17 cellular contexts compared by ENCODE assay signal in genomic region chr2:86000938-86001312, GRCh38.
DNase-seq lines count a peak whose midpoint lies in the region; ATAC-seq and TF ChIP-seq lines count a peak whose summit lies in the region.
"Had no signal": no experiment of that assay in that cellular context is flagged by ENCODE, and none has a peak within 500 bp of the region (broad histone marks: within the 10 kb centered on the region; RNA-seq: fewer than 3 reads in every experiment).

No MANE protein-coding gene starts in this region.

- POLR2A ChIA-PET in activated naive CD8-positive, alpha-beta T cell treated with anti-CD3 and anti-CD28 coated beads, Interleukin-2, amount 10 ng/mL, durations not matched to agents 7 days and 5 days (lab: Charles Lee), result interaction anchor here (0.8 to 4.0 kb wide), 3 partner anchors 19 to 112 kb away, joined by 3 to 70 read pairs (median 3); partner anchors contain the start of gene ST3GAL5

- H3K36me3 Mint-ChIP-seq in activated naive CD8-positive, alpha-beta T cell treated with anti-CD3 and anti-CD28 coated beads, Interleukin-2, amount 10 ng/mL, durations not matched to agents 7 days and 5 days, result peaks cover 20% of the 10 kb centered on the region
- peaks cover 4% of the 10 kb centered on the region for H3K36me3 Mint-ChIP-seq in activated naive CD8-positive, alpha-beta T cell treated with anti-CD3 and anti-CD28 coated beads for 36 hours

- peak; percentile 30 for ATAC-seq in activated naive CD8-positive, alpha-beta T cell treated with anti-CD3 and anti-CD28 coated beads, Interleukin-2, amount 10 ng/mL, durations not matched to agents 7 days and 5 days (ENCODE audit: low read depth)
- no peak for ATAC-seq in HG02798 (IDR thresholded peaks at IDR 0.05; ENCODE audit: poor library complexity, unreplicated experiment)

- peaks cover 57% of the 10 kb centered on the region for H3K4me1 Mint-ChIP-seq in activated naive CD8-positive, alpha-beta T cell treated with anti-CD3 and anti-CD28 coated beads, Interleukin-2, amount 10 ng/mL, durations not matched to agents 7 days and 5 days
- H3K4me1 Mint-ChIP-seq in activated naive CD8-positive, alpha-beta T cell treated with anti-CD3 and anti-CD28 coated beads for 36 hours, result peaks cover 44% of the 10 kb centered on the region

- no peaks in the 10 kb centered on the region for H3K36me3 ChIP-seq in SJSA1
- H3K36me3 ChIP-seq in uterus, result no peaks in the 10 kb centered on the region
- H3K36me3 ChIP-seq: neutrophil, sigmoid colon, SJCRH30, WERI-Rb-1 had no signal

- intact Hi-C loops in uterus (cut with DNase I; ENCODE audit: low total_unique reads), result loop anchor here (10.0 kb wide), 1 partner anchor 106 kb away; no protein-coding TSS in a partner anchor

- H3K27ac ChIP-seq in SJSA1, result peak overlapping the region; percentile 94
- peak overlapping the region; percentile 87 to 89 for H3K27ac ChIP-seq in uterus
- H3K27ac ChIP-seq: neutrophil, SJCRH30, WERI-Rb-1 had no signal

- TF ChIP-seq CTCF in uterus (IDR thresholded peaks at IDR 0.05), result no peak

- H3K27me3 Mint-ChIP-seq in activated naive CD8-positive, alpha-beta T cell treated with anti-CD3 and anti-CD28 coated beads, Interleukin-2, amount 10 ng/mL, durations not matched to agents 7 days and 5 days, result no peaks in the 10 kb centered on the region
- no peaks in the 10 kb centered on the region for H3K27me3 Mint-ChIP-seq in activated naive CD8-positive, alpha-beta T cell treated with anti-CD3 and anti-CD28 coated beads for 36 hours

- H3K27ac Mint-ChIP-seq in activated naive CD8-positive, alpha-beta T cell treated with anti-CD3 and anti-CD28 coated beads, Interleukin-2, amount 10 ng/mL, durations not matched to agents 7 days and 5 days, result peak overlapping the region; percentile 99
- no peak overlapping the region for H3K27ac Mint-ChIP-seq in activated naive CD8-positive, alpha-beta T cell treated with anti-CD3 and anti-CD28 coated beads for 36 hours

- TF ChIP-seq POLR2A in uterus (IDR thresholded peaks at IDR 0.05), result no peak

- in situ Hi-C loops in G401 (cut with HindIII; ENCODE audit: low sequenced_read_pairs), result no loop called here

- H3K9me3 ChIP-seq in SJSA1 (replicated peaks), result 0 out of 2 replicates have a peak, but pooled peaks cover 2% of the 10 kb centered on the region
- H3K9me3 ChIP-seq in uterus, result no peaks in the 10 kb centered on the region
- H3K9me3 ChIP-seq: neutrophil, sigmoid colon had no signal

- H3K4me3 Mint-ChIP-seq in activated naive CD8-positive, alpha-beta T cell treated with anti-CD3 and anti-CD28 coated beads, Interleukin-2, amount 10 ng/mL, durations not matched to agents 7 days and 5 days, result peak overlapping the region; percentile 74
- no peak overlapping the region for H3K4me3 Mint-ChIP-seq in activated naive CD8-positive, alpha-beta T cell treated with anti-CD3 and anti-CD28 coated beads for 36 hours

- H3K4me1 ChIP-seq in SJSA1 (replicated peaks) (peaks cover 54% of the 10 kb centered on the region), uterus (peaks cover 12 to 24% of the 10 kb centered on the region in 2 donors)

- peak; percentile 28 for DNase-seq in activated naive CD8-positive, alpha-beta T cell treated with anti-CD3 and anti-CD28 coated beads, Interleukin-2, amount 10 ng/mL, durations not matched to agents 7 days and 5 days
- DNase-seq in activated naive CD8-positive, alpha-beta T cell treated with anti-CD3 and anti-CD28 coated beads for 36 hours, result no peak
- no peak for DNase-seq in SJSA1 (ENCODE audit: low read depth in 1 of 2, low spot score in 2 of 2)
- DNase-seq in mesenteric fat pad (ENCODE audit: low spot score), result peak; percentile 18
- peak in 1 of 2 donors; percentile 12 for DNase-seq in uterus
- DNase-seq in G401 (ENCODE audit: low spot score), result no peak
- DNase-seq in NCI-H446 (lab: John Stamatoyannopoulos, UW), result no peak
- DNase-seq: activated T-cell treated with anti-CD3 and anti-CD28 coated beads, Interleukin-2, amount 50 U/mL, for 1 hour; DMS153; dorsolateral prefrontal cortex; NCI-H1436 treated with DMSO at 0.1 percent for 48 hours; NCI-H446 treated with DMSO at 0.1 percent for 48 hours; sigmoid colon; SJCRH30; WERI-Rb-1 had no signal

- H3K27me3 ChIP-seq in SJSA1 (replicated peaks) (no peaks in the 10 kb centered on the region), uterus (no peaks in the 10 kb centered on the region)
- H3K27me3 ChIP-seq: dorsolateral prefrontal cortex, neutrophil, sigmoid colon, SJCRH30 had no signal

- no peak overlapping the region for H3K4me3 ChIP-seq in SJSA1
- H3K4me3 ChIP-seq in uterus, result no peak overlapping the region
- H3K4me3 ChIP-seq: dorsolateral prefrontal cortex, sigmoid colon, SJCRH30 had no signal

- H3K9me3 Mint-ChIP-seq in activated naive CD8-positive, alpha-beta T cell treated with anti-CD3 and anti-CD28 coated beads, Interleukin-2, amount 10 ng/mL, durations not matched to agents 7 days and 5 days, result peaks cover 14% of the 10 kb centered on the region
- peaks cover 8% of the 10 kb centered on the region for H3K9me3 Mint-ChIP-seq in activated naive CD8-positive, alpha-beta T cell treated with anti-CD3 and anti-CD28 coated beads for 36 hours

Comparison
In these comparisons a context has a peak if more than half of its experiments do, and no peak if none do; other contexts are left out.
1. DNase-seq: peak in activated naive CD8-positive, alpha-beta T cell treated with anti-CD3 and anti-CD28 coated beads, Interleukin-2, amount 10 ng/mL, durations not matched to agents 7 days and 5 days (single experiment) and mesenteric fat pad (single experiment); none in activated naive CD8-positive, alpha-beta T cell treated with anti-CD3 and anti-CD28 coated beads for 36 hours (single experiment), SJSA1 (0 of 2), G401 (single experiment) and NCI-H446 (0 of 2).